Comparison of ENCODE assay signal across 1 cellular context in the genomic region with DNA sequence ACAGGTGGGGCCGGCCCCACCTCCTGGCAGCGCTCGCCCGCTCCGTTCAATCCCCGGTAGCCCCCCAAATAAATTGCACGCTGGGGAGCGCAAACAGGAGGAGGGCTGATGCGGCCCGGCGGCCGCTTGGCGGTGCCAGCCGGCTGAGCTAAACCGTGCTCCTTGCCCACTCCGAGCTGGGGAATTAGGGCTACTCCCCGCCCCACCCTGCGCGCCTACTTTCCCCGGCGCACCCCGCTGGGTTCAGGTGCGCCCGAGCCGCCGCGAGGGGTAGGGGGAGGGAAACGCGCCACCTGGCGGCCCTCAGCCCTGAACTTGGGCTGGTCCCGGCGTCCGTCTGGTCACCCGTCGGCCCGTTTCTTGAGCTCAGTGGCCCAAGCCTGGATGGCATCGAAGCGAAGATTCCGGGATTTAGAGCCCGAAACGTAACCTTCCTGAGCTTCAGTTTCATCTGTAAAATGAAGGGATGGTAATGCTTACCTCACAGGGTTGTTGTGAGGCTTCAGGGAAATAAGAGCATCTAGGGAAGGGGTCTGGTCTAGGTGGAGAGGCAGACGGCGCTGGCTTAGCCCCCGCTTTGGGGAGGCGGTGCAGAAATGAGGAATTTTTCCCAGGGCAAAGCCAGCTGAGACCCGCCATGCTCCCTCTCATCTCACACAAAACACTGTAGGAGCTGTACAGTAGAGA.
A peak's percentile ranks its signal among the peaks of the same experiment; 100 is the strongest.
TF ChIP-seq lines count a peak whose summit lies in the region.

No MANE protein-coding gene starts in this region.

TF ChIP-seq in WTC11, 78 proteins besides CTCF, POLR2A, EP300 and RAD21 (continued from another document):
- TF ChIP-seq, protein P1, sequence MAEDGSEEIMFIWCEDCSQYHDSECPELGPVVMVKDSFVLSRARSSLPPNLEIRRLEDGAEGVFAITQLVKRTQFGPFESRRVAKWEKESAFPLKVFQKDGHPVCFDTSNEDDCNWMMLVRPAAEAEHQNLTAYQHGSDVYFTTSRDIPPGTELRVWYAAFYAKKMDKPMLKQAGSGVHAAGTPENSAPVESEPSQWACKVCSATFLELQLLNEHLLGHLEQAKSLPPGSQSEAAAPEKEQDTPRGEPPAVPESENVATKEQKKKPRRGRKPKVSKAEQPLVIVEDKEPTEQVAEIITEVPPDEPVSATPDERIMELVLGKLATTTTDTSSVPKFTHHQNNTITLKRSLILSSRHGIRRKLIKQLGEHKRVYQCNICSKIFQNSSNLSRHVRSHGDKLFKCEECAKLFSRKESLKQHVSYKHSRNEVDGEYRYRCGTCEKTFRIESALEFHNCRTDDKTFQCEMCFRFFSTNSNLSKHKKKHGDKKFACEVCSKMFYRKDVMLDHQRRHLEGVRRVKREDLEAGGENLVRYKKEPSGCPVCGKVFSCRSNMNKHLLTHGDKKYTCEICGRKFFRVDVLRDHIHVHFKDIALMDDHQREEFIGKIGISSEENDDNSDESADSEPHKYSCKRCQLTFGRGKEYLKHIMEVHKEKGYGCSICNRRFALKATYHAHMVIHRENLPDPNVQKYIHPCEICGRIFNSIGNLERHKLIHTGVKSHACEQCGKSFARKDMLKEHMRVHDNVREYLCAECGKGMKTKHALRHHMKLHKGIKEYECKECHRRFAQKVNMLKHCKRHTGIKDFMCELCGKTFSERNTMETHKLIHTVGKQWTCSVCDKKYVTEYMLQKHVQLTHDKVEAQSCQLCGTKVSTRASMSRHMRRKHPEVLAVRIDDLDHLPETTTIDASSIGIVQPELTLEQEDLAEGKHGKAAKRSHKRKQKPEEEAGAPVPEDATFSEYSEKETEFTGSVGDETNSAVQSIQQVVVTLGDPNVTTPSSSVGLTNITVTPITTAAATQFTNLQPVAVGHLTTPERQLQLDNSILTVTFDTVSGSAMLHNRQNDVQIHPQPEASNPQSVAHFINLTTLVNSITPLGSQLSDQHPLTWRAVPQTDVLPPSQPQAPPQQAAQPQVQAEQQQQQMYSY (CRISPR knock-in tag; IDR thresholded peaks at IDR 0.05): no peak
- TF ChIP-seq ZBTB21 (CRISPR knock-in tag; IDR thresholded peaks at IDR 0.05; ENCODE audit: borderline replicate concordance) (no peak), PRRX2 (CRISPR knock-in tag; IDR thresholded peaks at IDR 0.05) (no peak), ZNF416 (CRISPR knock-in tag; IDR thresholded peaks at IDR 0.05) (peak; percentile 22; the same call in 1 of the 2 replicates), KAT7 (CRISPR knock-in tag; IDR thresholded peaks at IDR 0.05; ENCODE audit: borderline replicate concordance) (no peak; the same call in 1 of the 2 replicates), GRHL2 (CRISPR knock-in tag; IDR thresholded peaks at IDR 0.05; ENCODE audit: insufficient replicate concordance, severe bottlenecking) (no peak), IRF2 (CRISPR knock-in tag; IDR thresholded peaks at IDR 0.05; ENCODE audit: borderline replicate concordance, low read depth) (no peak), FOXP1 (CRISPR knock-in tag; IDR thresholded peaks at IDR 0.05; ENCODE audit: borderline replicate concordance) (peak; percentile 40; the same call in 1 of the 2 replicates), GABPB1 (CRISPR knock-in tag; IDR thresholded peaks at IDR 0.05) (peak; percentile 25; the same call in 1 of the 2 replicates), SOX15 (CRISPR knock-in tag; IDR thresholded peaks at IDR 0.05) (no peak), TEAD4 (CRISPR knock-in tag; IDR thresholded peaks at IDR 0.05) (no peak), ETV6 (CRISPR knock-in tag; IDR thresholded peaks at IDR 0.05) (peak; percentile 78; the same call in 1 of the 2 replicates), RORB (CRISPR knock-in tag; IDR thresholded peaks at IDR 0.05) (no peak), CREB1 (CRISPR knock-in tag; IDR thresholded peaks at IDR 0.05) (no peak), ZNF263 (CRISPR knock-in tag; IDR thresholded peaks at IDR 0.05; ENCODE audit: low read depth) (no peak), SMAD4 (CRISPR knock-in tag; IDR thresholded peaks at IDR 0.05) (0 out of 2 replicates have a peak, but pooled peaks have one; percentile 59), FOXK1 (CRISPR knock-in tag; IDR thresholded peaks at IDR 0.05) (0 out of 2 replicates have a peak, but pooled peaks have one; percentile 22), ZNF219 (CRISPR knock-in tag; IDR thresholded peaks at IDR 0.05; ENCODE audit: borderline replicate concordance) (peak; percentile 41; the same call in 1 of the 2 replicates), EMX1 (CRISPR knock-in tag; IDR thresholded peaks at IDR 0.05) (no peak), SP1 (CRISPR knock-in tag; conservative IDR thresholded peaks at IDR 0.05) (peak; percentile 86), JUN (CRISPR knock-in tag; IDR thresholded peaks at IDR 0.05) (0 out of 2 replicates have a peak, but pooled peaks have one; percentile 20), ZNF121 (CRISPR knock-in tag; IDR thresholded peaks at IDR 0.05) (no peak)
- TF ChIP-seq, protein P2, sequence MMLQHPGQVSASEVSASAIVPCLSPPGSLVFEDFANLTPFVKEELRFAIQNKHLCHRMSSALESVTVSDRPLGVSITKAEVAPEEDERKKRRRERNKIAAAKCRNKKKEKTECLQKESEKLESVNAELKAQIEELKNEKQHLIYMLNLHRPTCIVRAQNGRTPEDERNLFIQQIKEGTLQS (CRISPR knock-in tag; conservative IDR thresholded peaks at IDR 0.05): no peak
- TF ChIP-seq, protein P3, sequence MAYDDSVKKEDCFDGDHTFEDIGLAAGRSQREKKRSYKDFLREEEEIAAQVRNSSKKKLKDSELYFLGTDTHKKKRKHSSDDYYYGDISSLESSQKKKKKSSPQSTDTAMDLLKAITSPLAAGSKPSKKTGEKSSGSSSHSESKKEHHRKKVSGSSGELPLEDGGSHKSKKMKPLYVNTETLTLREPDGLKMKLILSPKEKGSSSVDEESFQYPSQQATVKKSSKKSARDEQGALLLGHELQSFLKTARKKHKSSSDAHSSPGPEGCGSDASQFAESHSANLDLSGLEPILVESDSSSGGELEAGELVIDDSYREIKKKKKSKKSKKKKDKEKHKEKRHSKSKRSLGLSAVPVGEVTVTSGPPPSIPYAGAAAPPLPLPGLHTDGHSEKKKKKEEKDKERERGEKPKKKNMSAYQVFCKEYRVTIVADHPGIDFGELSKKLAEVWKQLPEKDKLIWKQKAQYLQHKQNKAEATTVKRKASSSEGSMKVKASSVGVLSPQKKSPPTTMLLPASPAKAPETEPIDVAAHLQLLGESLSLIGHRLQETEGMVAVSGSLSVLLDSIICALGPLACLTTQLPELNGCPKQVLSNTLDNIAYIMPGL (CRISPR knock-in tag; IDR thresholded peaks at IDR 0.05): peak; percentile 93; the same call in 1 of the 2 replicates
- TF ChIP-seq, protein P4, sequence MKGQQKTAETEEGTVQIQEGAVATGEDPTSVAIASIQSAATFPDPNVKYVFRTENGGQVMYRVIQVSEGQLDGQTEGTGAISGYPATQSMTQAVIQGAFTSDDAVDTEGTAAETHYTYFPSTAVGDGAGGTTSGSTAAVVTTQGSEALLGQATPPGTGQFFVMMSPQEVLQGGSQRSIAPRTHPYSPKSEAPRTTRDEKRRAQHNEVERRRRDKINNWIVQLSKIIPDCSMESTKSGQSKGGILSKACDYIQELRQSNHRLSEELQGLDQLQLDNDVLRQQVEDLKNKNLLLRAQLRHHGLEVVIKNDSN (CRISPR knock-in tag; IDR thresholded peaks at IDR 0.05): no peak
- TF ChIP-seq, protein P5, sequence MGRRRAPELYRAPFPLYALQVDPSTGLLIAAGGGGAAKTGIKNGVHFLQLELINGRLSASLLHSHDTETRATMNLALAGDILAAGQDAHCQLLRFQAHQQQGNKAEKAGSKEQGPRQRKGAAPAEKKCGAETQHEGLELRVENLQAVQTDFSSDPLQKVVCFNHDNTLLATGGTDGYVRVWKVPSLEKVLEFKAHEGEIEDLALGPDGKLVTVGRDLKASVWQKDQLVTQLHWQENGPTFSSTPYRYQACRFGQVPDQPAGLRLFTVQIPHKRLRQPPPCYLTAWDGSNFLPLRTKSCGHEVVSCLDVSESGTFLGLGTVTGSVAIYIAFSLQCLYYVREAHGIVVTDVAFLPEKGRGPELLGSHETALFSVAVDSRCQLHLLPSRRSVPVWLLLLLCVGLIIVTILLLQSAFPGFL (CRISPR knock-in tag; IDR thresholded peaks at IDR 0.05; ENCODE audit: borderline replicate concordance): no peak
- TF ChIP-seq, protein P6, sequence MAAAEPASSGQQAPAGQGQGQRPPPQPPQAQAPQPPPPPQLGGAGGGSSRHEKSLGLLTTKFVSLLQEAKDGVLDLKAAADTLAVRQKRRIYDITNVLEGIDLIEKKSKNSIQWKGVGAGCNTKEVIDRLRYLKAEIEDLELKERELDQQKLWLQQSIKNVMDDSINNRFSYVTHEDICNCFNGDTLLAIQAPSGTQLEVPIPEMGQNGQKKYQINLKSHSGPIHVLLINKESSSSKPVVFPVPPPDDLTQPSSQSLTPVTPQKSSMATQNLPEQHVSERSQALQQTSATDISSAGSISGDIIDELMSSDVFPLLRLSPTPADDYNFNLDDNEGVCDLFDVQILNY (CRISPR knock-in tag; IDR thresholded peaks at IDR 0.05): 0 out of 2 replicates have a peak, but pooled peaks have one; percentile 62
- TF ChIP-seq, protein P7, sequence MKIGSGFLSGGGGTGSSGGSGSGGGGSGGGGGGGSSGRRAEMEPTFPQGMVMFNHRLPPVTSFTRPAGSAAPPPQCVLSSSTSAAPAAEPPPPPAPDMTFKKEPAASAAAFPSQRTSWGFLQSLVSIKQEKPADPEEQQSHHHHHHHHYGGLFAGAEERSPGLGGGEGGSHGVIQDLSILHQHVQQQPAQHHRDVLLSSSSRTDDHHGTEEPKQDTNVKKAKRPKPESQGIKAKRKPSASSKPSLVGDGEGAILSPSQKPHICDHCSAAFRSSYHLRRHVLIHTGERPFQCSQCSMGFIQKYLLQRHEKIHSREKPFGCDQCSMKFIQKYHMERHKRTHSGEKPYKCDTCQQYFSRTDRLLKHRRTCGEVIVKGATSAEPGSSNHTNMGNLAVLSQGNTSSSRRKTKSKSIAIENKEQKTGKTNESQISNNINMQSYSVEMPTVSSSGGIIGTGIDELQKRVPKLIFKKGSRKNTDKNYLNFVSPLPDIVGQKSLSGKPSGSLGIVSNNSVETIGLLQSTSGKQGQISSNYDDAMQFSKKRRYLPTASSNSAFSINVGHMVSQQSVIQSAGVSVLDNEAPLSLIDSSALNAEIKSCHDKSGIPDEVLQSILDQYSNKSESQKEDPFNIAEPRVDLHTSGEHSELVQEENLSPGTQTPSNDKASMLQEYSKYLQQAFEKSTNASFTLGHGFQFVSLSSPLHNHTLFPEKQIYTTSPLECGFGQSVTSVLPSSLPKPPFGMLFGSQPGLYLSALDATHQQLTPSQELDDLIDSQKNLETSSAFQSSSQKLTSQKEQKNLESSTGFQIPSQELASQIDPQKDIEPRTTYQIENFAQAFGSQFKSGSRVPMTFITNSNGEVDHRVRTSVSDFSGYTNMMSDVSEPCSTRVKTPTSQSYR (CRISPR knock-in tag; IDR thresholded peaks at IDR 0.05): no peak
- TF ChIP-seq, protein P8, sequence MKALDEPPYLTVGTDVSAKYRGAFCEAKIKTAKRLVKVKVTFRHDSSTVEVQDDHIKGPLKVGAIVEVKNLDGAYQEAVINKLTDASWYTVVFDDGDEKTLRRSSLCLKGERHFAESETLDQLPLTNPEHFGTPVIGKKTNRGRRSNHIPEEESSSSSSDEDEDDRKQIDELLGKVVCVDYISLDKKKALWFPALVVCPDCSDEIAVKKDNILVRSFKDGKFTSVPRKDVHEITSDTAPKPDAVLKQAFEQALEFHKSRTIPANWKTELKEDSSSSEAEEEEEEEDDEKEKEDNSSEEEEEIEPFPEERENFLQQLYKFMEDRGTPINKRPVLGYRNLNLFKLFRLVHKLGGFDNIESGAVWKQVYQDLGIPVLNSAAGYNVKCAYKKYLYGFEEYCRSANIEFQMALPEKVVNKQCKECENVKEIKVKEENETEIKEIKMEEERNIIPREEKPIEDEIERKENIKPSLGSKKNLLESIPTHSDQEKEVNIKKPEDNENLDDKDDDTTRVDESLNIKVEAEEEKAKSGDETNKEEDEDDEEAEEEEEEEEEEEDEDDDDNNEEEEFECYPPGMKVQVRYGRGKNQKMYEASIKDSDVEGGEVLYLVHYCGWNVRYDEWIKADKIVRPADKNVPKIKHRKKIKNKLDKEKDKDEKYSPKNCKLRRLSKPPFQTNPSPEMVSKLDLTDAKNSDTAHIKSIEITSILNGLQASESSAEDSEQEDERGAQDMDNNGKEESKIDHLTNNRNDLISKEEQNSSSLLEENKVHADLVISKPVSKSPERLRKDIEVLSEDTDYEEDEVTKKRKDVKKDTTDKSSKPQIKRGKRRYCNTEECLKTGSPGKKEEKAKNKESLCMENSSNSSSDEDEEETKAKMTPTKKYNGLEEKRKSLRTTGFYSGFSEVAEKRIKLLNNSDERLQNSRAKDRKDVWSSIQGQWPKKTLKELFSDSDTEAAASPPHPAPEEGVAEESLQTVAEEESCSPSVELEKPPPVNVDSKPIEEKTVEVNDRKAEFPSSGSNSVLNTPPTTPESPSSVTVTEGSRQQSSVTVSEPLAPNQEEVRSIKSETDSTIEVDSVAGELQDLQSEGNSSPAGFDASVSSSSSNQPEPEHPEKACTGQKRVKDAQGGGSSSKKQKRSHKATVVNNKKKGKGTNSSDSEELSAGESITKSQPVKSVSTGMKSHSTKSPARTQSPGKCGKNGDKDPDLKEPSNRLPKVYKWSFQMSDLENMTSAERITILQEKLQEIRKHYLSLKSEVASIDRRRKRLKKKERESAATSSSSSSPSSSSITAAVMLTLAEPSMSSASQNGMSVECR (CRISPR knock-in tag; IDR thresholded peaks at IDR 0.05; ENCODE audit: borderline replicate concordance): peak; percentile 85; the same call in 1 of the 2 replicates
- TF ChIP-seq, protein P9, sequence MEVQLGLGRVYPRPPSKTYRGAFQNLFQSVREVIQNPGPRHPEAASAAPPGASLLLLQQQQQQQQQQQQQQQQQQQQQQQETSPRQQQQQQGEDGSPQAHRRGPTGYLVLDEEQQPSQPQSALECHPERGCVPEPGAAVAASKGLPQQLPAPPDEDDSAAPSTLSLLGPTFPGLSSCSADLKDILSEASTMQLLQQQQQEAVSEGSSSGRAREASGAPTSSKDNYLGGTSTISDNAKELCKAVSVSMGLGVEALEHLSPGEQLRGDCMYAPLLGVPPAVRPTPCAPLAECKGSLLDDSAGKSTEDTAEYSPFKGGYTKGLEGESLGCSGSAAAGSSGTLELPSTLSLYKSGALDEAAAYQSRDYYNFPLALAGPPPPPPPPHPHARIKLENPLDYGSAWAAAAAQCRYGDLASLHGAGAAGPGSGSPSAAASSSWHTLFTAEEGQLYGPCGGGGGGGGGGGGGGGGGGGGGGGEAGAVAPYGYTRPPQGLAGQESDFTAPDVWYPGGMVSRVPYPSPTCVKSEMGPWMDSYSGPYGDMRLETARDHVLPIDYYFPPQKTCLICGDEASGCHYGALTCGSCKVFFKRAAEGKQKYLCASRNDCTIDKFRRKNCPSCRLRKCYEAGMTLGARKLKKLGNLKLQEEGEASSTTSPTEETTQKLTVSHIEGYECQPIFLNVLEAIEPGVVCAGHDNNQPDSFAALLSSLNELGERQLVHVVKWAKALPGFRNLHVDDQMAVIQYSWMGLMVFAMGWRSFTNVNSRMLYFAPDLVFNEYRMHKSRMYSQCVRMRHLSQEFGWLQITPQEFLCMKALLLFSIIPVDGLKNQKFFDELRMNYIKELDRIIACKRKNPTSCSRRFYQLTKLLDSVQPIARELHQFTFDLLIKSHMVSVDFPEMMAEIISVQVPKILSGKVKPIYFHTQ (CRISPR knock-in tag; IDR thresholded peaks at IDR 0.05): no peak
TF ChIP-seq in WTC11: peak in this region for 22.
